ENCODE assay signal across 7 cellular contexts in genomic region chr17:30363715-30364202, GRCh38. TPM values are rescaled to one million over a fixed set of nuclear protein-coding genes. Genes with fewer than 3 reads are reported as not detected.
DNase-seq lines count a peak whose midpoint lies in the region; ATAC-seq, FAIRE-seq and TF ChIP-seq lines count a peak whose summit lies in the region.

No MANE protein-coding gene starts in this region.

- no peaks in the 10 kb centered on the region for H3K27me3 ChIP-seq in GM12878 (replicated peaks in 1 of 2; ENCODE audit: control insufficient read depth in 2 of 2, insufficient read depth in 2 of 2, low read length in 1 of 2)

- no peak overlapping the region for H3K4me3 ChIP-seq in GM12878

- no peaks in the 10 kb centered on the region for H3K36me3 ChIP-seq in GM12878 (ENCODE audit: control insufficient read depth in 2 of 2, insufficient read depth in 2 of 2, low read length in 1 of 2)

- no peak for TF ChIP-seq CTCF in GM12878 (IDR thresholded peaks at IDR 0.05 in 2 of 3, conservative IDR thresholded peaks at IDR 0.05 in 1 of 3; ENCODE audit: control insufficient read depth in 2 of 3, extremely low read depth in 1 of 3, insufficient read depth in 1 of 3, low read depth in 3 of 3, low read length in 3 of 3)

- BruUV-seq in GM12878 (replicated peaks; lab: Mats Ljungman, UMichigan), result no TSS peak

- peak; percentile 97 for FAIRE-seq in GM19239 (lab: Jason Lieb, UNC)
- peak; percentile 86 for FAIRE-seq in GM12878 (lab: Jason Lieb, UNC)

- peak in 1 of 2 experiments; percentile 86; a peak in 3 of 4 replicates for TF ChIP-seq EP300 in GM12878 (IDR thresholded peaks at IDR 0.05; ENCODE audit: borderline replicate concordance in 1 of 2, control insufficient read depth in 1 of 2, low read depth in 2 of 2, low read length in 2 of 2)

- SMC1A ChIA-PET in GM12878 (lab: Charles Lee; ENCODE audit: uncharacterized antibody, unreplicated experiment), result interaction anchor here (0.7 to 2.9 kb wide), 12 partner anchors 9 to 189 kb away, joined by 3 to 24 read pairs (median 4); partner anchors contain the start of gene GOSR1

- H2AFZ ChIP-seq in GM12878 (ENCODE audit: control insufficient read depth, low read depth, low read length), result no peak overlapping the region

- DNase-seq in GM19239 (ENCODE audit: insufficient read length, low spot score), result peak; percentile 57
- peak; percentile 27 to 95 (median 52) for DNase-seq in T-helper 1 cell
- peak; percentile 99 for DNase-seq in GM12878 (ENCODE audit: low read depth, low spot score)
- peak; percentile 61 for DNase-seq in stimulated activated CD4-positive, alpha-beta T cell treated with anti-CD3 and anti-CD28 coated beads, Interleukin-12 subunit alpha, Interleukin-12 subunit beta, amount 100 ng/mL, for 4 hours
- no peak for DNase-seq in NCI-H748 (lab: John Stamatoyannopoulos, UW; ENCODE audit: unreplicated experiment)
- DNase-seq in medulla oblongata (ENCODE audit: extremely low spot score), result no peak

- in situ Hi-C loops in GM12878 (cut with MboI), result no loop called here

- no peaks in the 10 kb centered on the region for H3K79me2 ChIP-seq in GM12878 (ENCODE audit: control insufficient read depth, insufficient read depth, low read length)

- H3K4me1 ChIP-seq in GM12878 (ENCODE audit: control insufficient read depth, insufficient read depth, low read length), result peaks cover 16% of the 10 kb centered on the region

- H3K9ac ChIP-seq in GM12878 (ENCODE audit: control insufficient read depth, insufficient read depth, low read length), result no peak overlapping the region

- ATAC-seq in HG03159 (IDR thresholded peaks at IDR 0.05; ENCODE audit: unreplicated experiment) (peak; percentile 90), GM12878 (peak; percentile 97)

- peaks cover 6% of the 10 kb centered on the region; the same call in 2 of the 3 replicates for H3K9me3 ChIP-seq in GM12878 (replicated peaks; ENCODE audit: control insufficient read depth, insufficient read depth, low read length)

- POLR2A ChIA-PET in GM12878 (lab: Charles Lee), result interaction anchor here (0.6 to 0.8 kb wide), 3 partner anchors 11 to 83 kb away, joined by 3 to 5 read pairs (median 3); no protein-coding TSS in a partner anchor

- RAD21 ChIA-PET in GM12878 (lab: Charles Lee; ENCODE audit: unreplicated experiment), result interaction anchor here (0.6 to 1.5 kb wide), 16 partner anchors 9 to 571 kb away, joined by 3 to 8 read pairs (median 3); no protein-coding TSS in a partner anchor

- CTCF ChIA-PET in GM12878 (lab: Yijun Ruan, JAX), result interaction anchor here (0.7 to 1.6 kb wide), 7 partner anchors 13 to 775 kb away, joined by 3 to 8 read pairs (median 4); partner anchors contain the start of gene GOSR1

- no peaks in the 10 kb centered on the region for H4K20me1 ChIP-seq in GM12878 (ENCODE audit: control insufficient read depth, insufficient read depth)

- no peak overlapping the region; the same call in 1 of the 2 replicates for H3K27ac ChIP-seq in GM12878 (ENCODE audit: control insufficient read depth, insufficient read depth)

- H3K4me2 ChIP-seq in GM12878 (ENCODE audit: control insufficient read depth, insufficient read depth), result peak overlapping the region; percentile 70

- WGBS in GM12878 (ENCODE audit: insufficient coverage, insufficient replicate concordance, low lambda C conversion rate, missing lambda C conversion rate), result 0% methylated on average over 1 of the region's 1 CpG

- intact Hi-C loops in GM12878 (cut with micrococcal nuclease; ENCODE audit: unreplicated experiment), result no loop called here

- TF ChIP-seq POLR2A in GM12878 (IDR thresholded peaks at IDR 0.05; ENCODE audit: low read depth, low read length), result no peak

- TF ChIP-seq RAD21 in GM12878 (IDR thresholded peaks at IDR 0.05; ENCODE audit: insufficient read depth, low read depth, low read length), result 0 out of 2 replicates have a peak, but pooled peaks have one; percentile 9

TF ChIP-seq in GM12878, 131 proteins besides CTCF, POLR2A, EP300 and RAD21 (continues in another document):
- no peak for TF ChIP-seq CBX3 (IDR thresholded peaks at IDR 0.05; ENCODE audit: borderline replicate concordance, low read depth)
- TF ChIP-seq NR2C2 (IDR thresholded peaks at IDR 0.05; ENCODE audit: borderline replicate concordance, control insufficient read depth, insufficient read length, low read depth), result no peak
- peak; percentile 91 for TF ChIP-seq SKIL (IDR thresholded peaks at IDR 0.05; ENCODE audit: low read depth, poor library complexity, severe bottlenecking)
- TF ChIP-seq POU2F2 (IDR thresholded peaks at IDR 0.05; ENCODE audit: borderline replicate concordance, low read depth, low read length), result peak; percentile 77; the same call in 1 of the 3 replicates
- peak; percentile 90 for TF ChIP-seq SPI1 (IDR thresholded peaks at IDR 0.05; ENCODE audit: borderline replicate concordance, insufficient read depth, low read depth, low read length)
- peak; percentile 98 for TF ChIP-seq IKZF1 (conservative IDR thresholded peaks at IDR 0.05)
- TF ChIP-seq RAD51 (IDR thresholded peaks at IDR 0.05), result 0 out of 2 replicates have a peak, but pooled peaks have one; percentile 30
- TF ChIP-seq ZBED1 (IDR thresholded peaks at IDR 0.05; ENCODE audit: borderline replicate concordance), result no peak; the same call in 1 of the 2 replicates
- TF ChIP-seq MTA3 (IDR thresholded peaks at IDR 0.05; ENCODE audit: borderline replicate concordance, low read length), result peak; percentile 86; the same call in 1 of the 2 replicates
- TF ChIP-seq PKNOX1 (IDR thresholded peaks at IDR 0.05), result peak; percentile 53; the same call in 1 of the 2 replicates

RNA-seq across cellular contexts. Expression of gene CPD, which starts 15.0 kb away (rescaled TPM):
- total RNA-seq in GM12878 (2013; cell fraction: nucleolus; rRNA removed), result 77.8 and 80.6 TPM in 2 replicates
- total RNA-seq in GM12878 (2014; rRNA removed), result 19.2 and 41.1 TPM in 2 replicates
- 19.9 and 20.0 TPM in 2 replicates for total RNA-seq in GM12878 (2014; rRNA removed; fragmentation: Illumina TruSeq; extraction: Trizol)
- total RNA-seq in GM12878 (2021), result 23.5 and 24.2 TPM in 2 replicates
- polyA plus RNA-seq in GM12878 (2011; ENCODE audit: low read depth), result 3.7 TPM
- polyA plus RNA-seq in GM12878 (2011; rRNA removed), result 16.6 and 22.8 TPM in 2 replicates
- polyA plus RNA-seq in GM12878 (2011; cell fraction: cytosol; rRNA removed), result 8.8 and 10.1 TPM in 2 replicates
- 8.6 and 13.4 TPM in 2 replicates for polyA plus RNA-seq in GM12878 (2011; cell fraction: nucleus; rRNA removed)
- polyA plus RNA-seq in GM12878 (2012), result 6.4 TPM in 2 replicates
- polyA plus RNA-seq in GM12878 (2014; fragmentation: Illumina TruSeq; extraction: Trizol), result 15.4 and 16.7 TPM in 2 replicates
- polyA plus RNA-seq in GM12878 (2014; fragmentation: Nextera tagmentation; extraction: Ambion mirVana), result 1 to 10 TPM; 3.5 to 4.5 TPM
- 7.5 and 7.9 TPM in 2 replicates for polyA plus RNA-seq in GM12878 (2014; rRNA removed)
- 10 to 100 TPM; 14.8 to 16.1 TPM for polyA plus RNA-seq in GM12878 (2016; fragmentation: Nextera tagmentation; extraction: Ambion mirVana)
- 45.0 and 79.9 TPM in 2 replicates for polyA minus RNA-seq in GM12878 (2011; rRNA and poly(A)+ RNA removed)
- polyA minus RNA-seq in GM12878 (2011; cell fraction: cytosol; rRNA and poly(A)+ RNA removed), result 27.8 and 38.1 TPM in 2 replicates
- 19.6 and 21.5 TPM in 2 replicates for polyA minus RNA-seq in GM12878 (2011; cell fraction: nucleus; rRNA and poly(A)+ RNA removed)

RNA-seq across cellular contexts. Expression of gene TMIGD1, which starts 29.9 kb away (rescaled TPM):
- not detected in 2 replicates for total RNA-seq in GM12878 (2013; cell fraction: nucleolus; rRNA removed)
- total RNA-seq in GM12878 (2014; rRNA removed) (not detected in 2 replicates), GM12878 (2014; rRNA removed; fragmentation: Illumina TruSeq; extraction: Trizol) (not detected in 2 replicates), GM12878 (2021) (not detected in 2 replicates)
- polyA plus RNA-seq in GM12878 (2011; ENCODE audit: low read depth), result not detected
- polyA plus RNA-seq in GM12878 (2011; rRNA removed) (0.10 TPM in 1 of 2 replicates, not detected in the other), GM12878 (2014; fragmentation: Illumina TruSeq; extraction: Trizol) (not detected in 2 replicates), GM12878 (2014; fragmentation: Nextera tagmentation; extraction: Ambion mirVana) (not detected), GM12878 (2014; rRNA removed) (not detected in 2 replicates), GM12878 (2016; fragmentation: Nextera tagmentation; extraction: Ambion mirVana) (not detected)
- not detected in 2 replicates for polyA plus RNA-seq in GM12878 (2011; cell fraction: cytosol; rRNA removed)
- not detected in 2 replicates for polyA plus RNA-seq in GM12878 (2011; cell fraction: nucleus; rRNA removed)
- not detected in 2 replicates for polyA plus RNA-seq in GM12878 (2012)
- polyA minus RNA-seq in GM12878 (2011; rRNA and poly(A)+ RNA removed), result not detected in 2 replicates
- polyA minus RNA-seq in GM12878 (2011; cell fraction: cytosol; rRNA and poly(A)+ RNA removed), result not detected in 2 replicates
- not detected in 2 replicates for polyA minus RNA-seq in GM12878 (2011; cell fraction: nucleus; rRNA and poly(A)+ RNA removed)

Comparison
In these comparisons a context has a peak if more than half of its experiments do, and no peak if none do; other contexts are left out.
1. DNase-seq: peak in GM19239 (single experiment), T-helper 1 cell (5 of 5), GM12878 (single experiment) and stimulated activated CD4-positive, alpha-beta T cell treated with anti-CD3 and anti-CD28 coated beads, Interleukin-12 subunit alpha, Interleukin-12 subunit beta, amount 100 ng/mL, for 4 hours (single experiment); none in NCI-H748 (single experiment) and medulla oblongata (single experiment).